Comparison of ENCODE assay signal across 25 cellular contexts in the genomic region with DNA sequence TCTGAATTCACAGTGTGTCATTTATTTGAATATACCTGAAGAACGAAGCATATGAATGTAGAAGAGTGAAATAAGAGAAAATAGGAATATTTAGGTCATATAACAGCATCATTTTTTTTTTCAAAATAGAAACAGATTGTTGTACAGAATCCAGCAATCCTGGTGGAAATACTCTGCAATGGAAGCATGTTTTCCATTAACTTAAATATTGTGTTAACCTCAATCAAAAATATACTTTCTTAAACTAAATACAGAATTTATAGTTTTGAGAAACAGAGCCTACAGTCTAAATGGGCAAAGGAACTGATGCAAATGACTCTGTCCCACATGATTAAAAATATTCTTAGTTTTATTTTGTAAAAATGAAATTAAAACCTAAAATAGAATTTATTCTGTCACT.
"Had no signal": no experiment of that assay in that cellular context is flagged by ENCODE, and none has a peak within 500 bp of the region (broad histone marks: within the 10 kb centered on the region; RNA-seq: fewer than 3 reads in every experiment).

No MANE protein-coding gene starts in this region.

- H3K4me1 ChIP-seq: pancreas, prostate gland, spleen had no signal

- H2AFZ ChIP-seq: hepatocyte had no signal

- H3K79me2 ChIP-seq: hepatocyte had no signal

- H3K27me3 ChIP-seq: hepatocyte, pancreas, sigmoid colon, spleen, tibial nerve, uterus had no signal

- H3K4me3 ChIP-seq: hepatocyte, left ventricle myocardium inferior, lung, pancreas, prostate gland, sigmoid colon, spleen, tibial nerve, uterus had no signal

- DNase-seq: islet precursor cell; left ventricle myocardium inferior; mesendoderm; naive B cell; nucleus accumbens; pancreas; posterior cingulate gyrus; retina; right cardiac atrium; sigmoid colon; small intestine; spleen; stimulated activated CD4-positive, alpha-beta T cell treated with anti-CD3 and anti-CD28 coated beads, Interleukin-1b, Interleukin-23, amount 100 ng/mL, for 48 hours; stimulated activated CD4-positive, alpha-beta T cell treated with anti-CD3 and anti-CD28 coated beads, Interleukin-2, amount 100 ng/mL, for 48 hours; stimulated activated CD4-positive, alpha-beta T cell treated with anti-CD3 and anti-CD28 coated beads, Interleukin-4, amount 100 ng/mL, for 4 hours; stimulated activated CD8-positive, alpha-beta memory T cell treated with anti-CD3 and anti-CD28 coated beads, Interleukin-4, amount 100 ng/mL, for 48 hours; stimulated activated naive CD4-positive, alpha-beta T cell treated with Interleukin-2 at 50 U/mL for 16 hours; stimulated activated naive CD8-positive, alpha-beta T cell treated with anti-CD3 and anti-CD28 coated beads, Interleukin-15, amount 100 ng/mL, for 72 hours; substantia nigra; uterus had no signal

- ATAC-seq: pancreas; right cardiac atrium; stimulated activated memory B cell treated with anti-CD40 and anti-IgM and Interleukin-4, amounts not matched to agents 10 μg/mL and 1 μg/mL and 100 μg/mL, for 72 hours; stimulated activated naive CD8-positive, alpha-beta T cell treated with anti-CD3 and anti-CD28 coated beads, Interleukin-15, amount 100 ng/mL, for 72 hours had no signal

- H3K27ac ChIP-seq: hepatocyte, left ventricle myocardium inferior, pancreas, prostate gland, sigmoid colon, spleen, tibial nerve had no signal

- H3K9me3 ChIP-seq: left ventricle myocardium inferior, pancreas, prostate gland, sigmoid colon, spleen, tibial nerve, uterus had no signal

- H3K36me3 ChIP-seq: left ventricle myocardium inferior, pancreas, prostate gland, sigmoid colon, spleen, tibial nerve, uterus had no signal

- H3K4me2 ChIP-seq: hepatocyte had no signal
